In genomic region chr19:7554990-7555864, GRCh38 we compare ENCODE assay signal across 1 cellular context.
TF ChIP-seq lines count a peak whose summit lies in the region.

No MANE protein-coding gene starts in this region.

TF ChIP-seq in K562, 482 proteins besides CTCF, POLR2A, EP300 and RAD21:
- no peak for TF ChIP-seq RREB1 (CRISPR knock-in tag; IDR thresholded peaks at IDR 0.05)
- 0 out of 2 replicates have a peak, but pooled peaks have one; percentile 16 for TF ChIP-seq EGR1 (conservative IDR thresholded peaks at IDR 0.05)
- no peak for TF ChIP-seq PHF20 (IDR thresholded peaks at IDR 0.05; ENCODE audit: partially characterized antibody)
- TF ChIP-seq CHD2 (IDR thresholded peaks at IDR 0.05; ENCODE audit: low read depth, low read length): no peak
- TF ChIP-seq MAZ (CRISPR knock-in tag; conservative IDR thresholded peaks at IDR 0.05 in 1 of 2, IDR thresholded peaks at IDR 0.05 in 1 of 2): peak in 1 of 2 experiments; percentile 27; a peak in 1 of 4 replicates
- TF ChIP-seq RHOXF2B (CRISPR knock-in tag; conservative IDR thresholded peaks at IDR 0.05): no peak
- TF ChIP-seq KAT2B (IDR thresholded peaks at IDR 0.05; ENCODE audit: low read depth, low read length): no peak
- TF ChIP-seq ZNF121 (CRISPR knock-in tag; conservative IDR thresholded peaks at IDR 0.05): no peak
- TF ChIP-seq NR1H2 (CRISPR knock-in tag; IDR thresholded peaks at IDR 0.05): no peak
- TF ChIP-seq NFXL1 (CRISPR knock-in tag; IDR thresholded peaks at IDR 0.05): no peak
- TF ChIP-seq POLR2G (IDR thresholded peaks at IDR 0.05; ENCODE audit: low read depth, low read length): 0 out of 2 replicates have a peak, but pooled peaks have one; percentile 0
- TF ChIP-seq ESRRA (IDR thresholded peaks at IDR 0.05; ENCODE audit: borderline replicate concordance, low read depth): peak; percentile 48; the same call in 1 of the 2 replicates
- peak in 1 of 2 experiments; percentile 4 for TF ChIP-seq E2F6 (IDR thresholded peaks at IDR 0.05; ENCODE audit: borderline replicate concordance in 1 of 2, extremely low read depth in 1 of 2, insufficient read depth in 1 of 2, insufficient read length in 1 of 2, low read depth in 1 of 2, low read length in 1 of 2, poor library complexity in 1 of 2, severe bottlenecking in 1 of 2)
- TF ChIP-seq NFRKB (IDR thresholded peaks at IDR 0.05; ENCODE audit: low read depth): no peak
- no peak for TF ChIP-seq ZNF778 (CRISPR knock-in tag; IDR thresholded peaks at IDR 0.05)
- TF ChIP-seq HSF4 (CRISPR knock-in tag; IDR thresholded peaks at IDR 0.05; ENCODE audit: borderline replicate concordance): no peak
- TF ChIP-seq ZNF639 (CRISPR knock-in tag; conservative IDR thresholded peaks at IDR 0.05 in 1 of 2, IDR thresholded peaks at IDR 0.05 in 1 of 2): no peak
- TF ChIP-seq ZNF3 (CRISPR knock-in tag; IDR thresholded peaks at IDR 0.05): no peak
- no peak for TF ChIP-seq ELF4 (CRISPR knock-in tag; IDR thresholded peaks at IDR 0.05)
- TF ChIP-seq ZBTB7A (IDR thresholded peaks at IDR 0.05; ENCODE audit: borderline replicate concordance, control insufficient read depth, low read depth, low read length): peak; percentile 54; the same call in 1 of the 2 replicates
- no peak for TF ChIP-seq ELK1 (CRISPR knock-in tag; IDR thresholded peaks at IDR 0.05)
- peak; percentile 56 for TF ChIP-seq ZBTB33 (CRISPR knock-in tag; IDR thresholded peaks at IDR 0.05)
- no peak for TF ChIP-seq CBFB (CRISPR knock-in tag; IDR thresholded peaks at IDR 0.05)
- TF ChIP-seq ZNF584 (CRISPR knock-in tag; IDR thresholded peaks at IDR 0.05; ENCODE audit: low read depth): no peak
